Comparison of ENCODE assay signal across 8 cellular contexts in the genomic region with DNA sequence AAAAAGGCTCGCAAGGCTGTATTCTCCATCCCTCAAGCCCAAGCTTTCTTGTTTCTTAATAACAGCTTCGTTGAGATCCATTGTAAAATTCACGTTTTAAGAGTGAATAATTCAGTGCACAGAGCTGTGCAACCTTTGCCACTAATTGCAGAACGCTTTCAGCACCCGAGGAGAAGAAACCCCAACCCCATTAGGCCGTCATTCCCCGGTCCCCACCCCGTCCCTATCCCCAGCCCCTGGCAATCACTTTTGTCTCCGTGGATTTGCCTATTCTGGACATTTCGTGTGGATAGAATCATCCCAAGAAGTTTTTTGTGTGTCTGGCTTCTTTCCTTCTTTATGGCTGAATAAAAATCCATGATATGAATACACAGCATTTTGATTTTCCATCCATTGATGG. TPM values are rescaled to one million over a fixed set of nuclear protein-coding genes. Genes with fewer than 3 reads are reported as not detected.
DNase-seq lines count a peak whose midpoint lies in the region; ATAC-seq and TF ChIP-seq lines count a peak whose summit lies in the region.
"Not testable (repeated sequence)": the region's sequence is repeated elsewhere in the genome, so short reads cannot be mapped to it uniquely, and the experiment has no call there.

No MANE protein-coding gene starts in this region.

- not testable (repeated sequence) for H3K27me3 ChIP-seq in mesenchymal stem cell (ENCODE audit: control insufficient read depth in 1 of 2, insufficient read depth in 1 of 2, low read length in 2 of 2); upper lobe of right lung

- not testable (repeated sequence) for H3K23ac ChIP-seq in mesenchymal stem cell (ENCODE audit: low read length in 2 of 2)

- H3K27ac ChIP-seq in mesenchymal stem cell (ENCODE audit: low read length, poor library complexity, severe bottlenecking) (peak overlapping the region; percentile 32), upper lobe of right lung (peak overlapping the region; percentile 81)

- H2AFZ ChIP-seq in mesenchymal stem cell (ENCODE audit: low read depth, low read length): not testable (repeated sequence)

- not testable (repeated sequence) for H2BK5ac ChIP-seq in mesenchymal stem cell (ENCODE audit: low read depth, low read length, poor library complexity, severe bottlenecking)

- not testable (repeated sequence) for H3K36me3 Mint-ChIP-seq in chondrocyte (ENCODE audit: low read depth); glutamatergic neuron (ENCODE audit: unreplicated experiment)

- H4K8ac ChIP-seq in mesenchymal stem cell (ENCODE audit: low read length): not testable (repeated sequence)

- H2AK5ac ChIP-seq in mesenchymal stem cell (ENCODE audit: low read length, severe bottlenecking): not testable (repeated sequence)

- not testable (repeated sequence) for H3K79me1 ChIP-seq in mesenchymal stem cell (replicated peaks; ENCODE audit: low read length, poor library complexity, severe bottlenecking)

- not testable (repeated sequence) for H3K9me3 ChIP-seq in mesenchymal stem cell (ENCODE audit: control insufficient read depth, low read length); upper lobe of right lung

- H3K36me3 ChIP-seq in mesenchymal stem cell (ENCODE audit: control insufficient read depth in 1 of 2, insufficient read depth in 2 of 2, low read depth in 1 of 2, low read length in 2 of 2); upper lobe of right lung: not testable (repeated sequence)

- peak overlapping the region; percentile 81 for H3K9ac ChIP-seq in mesenchymal stem cell (ENCODE audit: low read length)

- H3K27ac Mint-ChIP-seq in chondrocyte (ENCODE audit: unreplicated experiment): not testable (repeated sequence)
- peak overlapping the region; percentile 64 for H3K27ac Mint-ChIP-seq in glutamatergic neuron (ENCODE audit: unreplicated experiment)

- DNase-seq in ELR (ENCODE audit: low read depth): peak; percentile 1
- DNase-seq in Jurkat, Clone E6-1 (ENCODE audit: low read depth, low spot score); chondrocyte (ENCODE audit: low spot score); retinal pigment epithelial cell (ENCODE audit: low read depth); upper lobe of right lung: not testable (repeated sequence)
- DNase-seq in glutamatergic neuron: peak; percentile 21
- DNase-seq in mesenchymal stem cell: peak; percentile 37

- not testable (repeated sequence) for H2BK120ac ChIP-seq in mesenchymal stem cell (ENCODE audit: low read depth, low read length)

- H3K4me3 Mint-ChIP-seq in chondrocyte (ENCODE audit: unreplicated experiment): peak overlapping the region; percentile 46
- H3K4me3 Mint-ChIP-seq in glutamatergic neuron (ENCODE audit: unreplicated experiment): peak overlapping the region; percentile 72

- not testable (repeated sequence) for H3K4me1 Mint-ChIP-seq in chondrocyte (ENCODE audit: low read depth); glutamatergic neuron (ENCODE audit: low read depth, unreplicated experiment)

- H3K14ac ChIP-seq in mesenchymal stem cell (ENCODE audit: low read length in 2 of 2): not testable (repeated sequence)

- WGBS in mesenchymal stem cell: 35% methylated on average over 4 of the region's 10 CpGs

- TF ChIP-seq CTCF in WI38 (IDR thresholded peaks at IDR 0.05; ENCODE audit: low read depth, low read length); chondrocyte (IDR thresholded peaks at IDR 0.05); glutamatergic neuron (IDR thresholded peaks at IDR 0.05; ENCODE audit: partially characterized antibody, unreplicated experiment); retinal pigment epithelial cell (conservative IDR thresholded peaks at IDR 0.05; ENCODE audit: low read depth, low read length); upper lobe of right lung (IDR thresholded peaks at IDR 0.05): not testable (repeated sequence)

- H2BK15ac ChIP-seq in mesenchymal stem cell (ENCODE audit: low read depth, poor library complexity, severe bottlenecking): not testable (repeated sequence)

- H3K4me1 ChIP-seq in mesenchymal stem cell (ENCODE audit: control insufficient read depth, insufficient read depth, low read depth, low read length); upper lobe of right lung: not testable (repeated sequence)

- H2BK12ac ChIP-seq in mesenchymal stem cell (ENCODE audit: low read length in 2 of 2): not testable (repeated sequence)

- peak overlapping the region; percentile 43 for H3K4me2 ChIP-seq in mesenchymal stem cell (ENCODE audit: low read length, poor library complexity, severe bottlenecking)

- H4K91ac ChIP-seq in mesenchymal stem cell (ENCODE audit: low read length): not testable (repeated sequence)

- not testable (repeated sequence) for H3K27me3 Mint-ChIP-seq in chondrocyte (ENCODE audit: low read depth); glutamatergic neuron (ENCODE audit: unreplicated experiment)

- not testable (repeated sequence) for H3K9me3 Mint-ChIP-seq in chondrocyte (ENCODE audit: low read depth); glutamatergic neuron (ENCODE audit: unreplicated experiment)

- not testable (repeated sequence) for H3K18ac ChIP-seq in mesenchymal stem cell (ENCODE audit: low read depth in 1 of 2, low read length in 2 of 2)

- ATAC-seq in upper lobe of right lung: not testable (repeated sequence)

- not testable (repeated sequence) for H3K4ac ChIP-seq in mesenchymal stem cell (ENCODE audit: low read depth in 1 of 2, low read length in 2 of 2)

- intact Hi-C loops in upper lobe of right lung (cut with DNase I): not testable (repeated sequence)

- peak overlapping the region; percentile 43 for H3K4me3 ChIP-seq in Jurkat, Clone E6-1 (ENCODE audit: low read length)
- H3K4me3 ChIP-seq in WI38 (ENCODE audit: low read depth, low read length): peak overlapping the region; percentile 47
- H3K4me3 ChIP-seq in mesenchymal stem cell (ENCODE audit: insufficient read depth in 1 of 2, low read depth in 1 of 2, low read length in 2 of 2): peak overlapping the region in 1 of 2 experiments; percentile 66
- H3K4me3 ChIP-seq in retinal pigment epithelial cell (ENCODE audit: low read length): peak overlapping the region; percentile 45
- H3K4me3 ChIP-seq in upper lobe of right lung: peak overlapping the region; percentile 44

RNA-seq across cellular contexts. Expression of gene GTF2IRD2B, which starts 1.0 kb away (rescaled TPM):
- polyA plus RNA-seq in Jurkat, Clone E6-1 (2012; ENCODE audit: insufficient read depth, insufficient read length): 11.2 TPM
- total RNA-seq in chondrocyte (17.8 to 21.9 TPM (median 19.6 TPM) in 3 replicates), glutamatergic neuron (ENCODE audit: unreplicated experiment) (22.6 TPM), upper lobe of right lung (46.5 TPM)
- 15.9 TPM for polyA plus RNA-seq in mesenchymal stem cell (2013, experiment 1 of 2)
- polyA plus RNA-seq in mesenchymal stem cell (2013, experiment 2 of 2): 13.5 TPM

RNA-seq across cellular contexts. Expression of gene RCC1L, which starts 19.8 kb away (rescaled TPM):
- polyA plus RNA-seq in Jurkat, Clone E6-1 (2012; ENCODE audit: insufficient read depth, insufficient read length): 3.6 TPM
- total RNA-seq in chondrocyte (33.0 to 43.4 TPM (median 33.7 TPM) in 3 replicates), glutamatergic neuron (ENCODE audit: unreplicated experiment) (28.9 TPM), upper lobe of right lung (33.1 TPM)
- polyA plus RNA-seq in mesenchymal stem cell (2013, experiment 1 of 2): 17.6 TPM
- 18.3 TPM for polyA plus RNA-seq in mesenchymal stem cell (2013, experiment 2 of 2)
